11 cellular contexts compared by ENCODE assay signal in genomic region chr22:49657974-49658550, GRCh38.
DNase-seq lines count a peak whose midpoint lies in the region; ATAC-seq lines count a peak whose summit lies in the region.
"Had no signal": no experiment of that assay in that cellular context is flagged by ENCODE, and none has a peak within 500 bp of the region (broad histone marks: within the 10 kb centered on the region; RNA-seq: fewer than 3 reads in every experiment).

No MANE protein-coding gene starts in this region.

- peak overlapping the region in 10 of 11 experiments; percentile 16 to 85 (median 70); a peak in 19 of 22 replicates for H3K27ac ChIP-seq in BLaER1 treated with 17β-estradiol and CSF1 and Interleukin-3, amounts not matched to agents 10 nM and 100 nM
- peak overlapping the region; percentile 62 for H3K27ac ChIP-seq in caudate nucleus (ENCODE audit: low read depth, low read length)
- H3K27ac ChIP-seq: epithelial cell of prostate had no signal

- H3K27ac Mint-ChIP-seq in IgD-negative memory B cell = peak overlapping the region in 2 of 3 donors; percentile 63 to 74
- peak overlapping the region; percentile 81 to 86 for H3K27ac Mint-ChIP-seq in natural killer cell treated with Interleukin-12 subunit alpha and Interleukin-12 subunit beta and Interleukin-15 and Interleukin-18, amount 100 ng/mL, for 72 hours

- no peak for ATAC-seq in natural killer cell treated with Interleukin-12 subunit alpha and Interleukin-12 subunit beta and Interleukin-15 and Interleukin-18, amount 100 ng/mL, for 72 hours

- H3K4me3 ChIP-seq in BLaER1 treated with 17β-estradiol and CSF1 and Interleukin-3, amounts not matched to agents 10 nM and 100 nM = peak overlapping the region in 9 of 10 experiments; percentile 65 to 82 (median 77); a peak in 17 of 20 replicates
- H3K4me3 ChIP-seq in MG63 = no peak overlapping the region

- peak overlapping the region; percentile 93 to 100 (median 99) for H3K4me2 ChIP-seq in BLaER1 treated with 17β-estradiol and CSF1 and Interleukin-3, amounts not matched to agents 10 nM and 100 nM

- no peaks in the 10 kb centered on the region for H3K9me3 Mint-ChIP-seq in IgD-negative memory B cell
- no peaks in the 10 kb centered on the region for H3K9me3 Mint-ChIP-seq in natural killer cell treated with Interleukin-12 subunit alpha and Interleukin-12 subunit beta and Interleukin-15 and Interleukin-18, amount 100 ng/mL, for 72 hours

- H3K9ac ChIP-seq in BLaER1 treated with 17β-estradiol and CSF1 and Interleukin-3, amounts not matched to agents 10 nM and 100 nM = peak overlapping the region in 7 of 11 experiments; percentile 26 to 81 (median 76); a peak in 14 of 22 replicates

- H4K20me1 ChIP-seq in BLaER1 treated with 17β-estradiol and CSF1 and Interleukin-3, amounts not matched to agents 10 nM and 100 nM = peaks cover 0 to 35% (median 0%) of the 10 kb centered on the region in 11 experiments; a peak in 5 of 22 replicates

- H3K4me1 ChIP-seq in BLaER1 treated with 17β-estradiol and CSF1 and Interleukin-3, amounts not matched to agents 10 nM and 100 nM = peaks cover 45 to 91% (median 81%) of the 10 kb centered on the region in 10 experiments
- H3K4me1 ChIP-seq: adrenal gland had no signal

- peak overlapping the region; percentile 94 to 99 (median 97) for H3K4me3 Mint-ChIP-seq in IgD-negative memory B cell
- peak overlapping the region; percentile 99 for H3K4me3 Mint-ChIP-seq in natural killer cell treated with Interleukin-12 subunit alpha and Interleukin-12 subunit beta and Interleukin-15 and Interleukin-18, amount 100 ng/mL, for 72 hours

- H3K4me1 Mint-ChIP-seq in IgD-negative memory B cell = peaks cover 5 to 23% (median 16%) of the 10 kb centered on the region in 3 donors
- H3K4me1 Mint-ChIP-seq in natural killer cell treated with Interleukin-12 subunit alpha and Interleukin-12 subunit beta and Interleukin-15 and Interleukin-18, amount 100 ng/mL, for 72 hours (ENCODE audit: low read depth in 2 of 2) = peaks cover 17 to 31% of the 10 kb centered on the region in 2 donors

- H3K27me3 Mint-ChIP-seq in IgD-negative memory B cell = peaks cover 3% of the 10 kb centered on the region
- H3K27me3 Mint-ChIP-seq in natural killer cell treated with Interleukin-12 subunit alpha and Interleukin-12 subunit beta and Interleukin-15 and Interleukin-18, amount 100 ng/mL, for 72 hours = no peaks in the 10 kb centered on the region

- DNase-seq in caudate nucleus (lab: John Stamatoyannopoulos, UW) = no peak
- DNase-seq in natural killer cell treated with Interleukin-12 subunit alpha and Interleukin-12 subunit beta and Interleukin-15 and Interleukin-18, amount 100 ng/mL, for 72 hours (ENCODE audit: low spot score) = peak; percentile 55
- no peak for DNase-seq in RPMI8226
- no peak for DNase-seq in OCI-M1 (lab: John Stamatoyannopoulos, UW)
- DNase-seq in NCI-H748 (lab: John Stamatoyannopoulos, UW; ENCODE audit: unreplicated experiment) = no peak
- no peak for DNase-seq in MG63
- DNase-seq: NCI-H1694 had no signal

- H3K36me3 ChIP-seq in BLaER1 treated with 17β-estradiol and CSF1 and Interleukin-3, amounts not matched to agents 10 nM and 100 nM = peaks cover 0 to 35% (median 26%) of the 10 kb centered on the region in 11 experiments; a peak in 20 of 22 replicates
- no peaks in the 10 kb centered on the region for H3K36me3 ChIP-seq in MG63
- H3K36me3 ChIP-seq: adrenal gland had no signal

- no peaks in the 10 kb centered on the region for H3K27me3 ChIP-seq in BLaER1 treated with 17β-estradiol and CSF1 and Interleukin-3, amounts not matched to agents 10 nM and 100 nM
- H3K27me3 ChIP-seq in MG63 = peaks cover 27% of the 10 kb centered on the region

- H3K9me3 ChIP-seq in BLaER1 treated with 17β-estradiol and CSF1 and Interleukin-3, amounts not matched to agents 10 nM and 100 nM (replicated peaks in 1 of 11) = peaks cover 0 to 9% (median 0%) of the 10 kb centered on the region in 11 experiments; a peak in 6 of 22 replicates
- H3K9me3 ChIP-seq in MG63 = no peaks in the 10 kb centered on the region
- H3K9me3 ChIP-seq: adrenal gland had no signal

- no peaks in the 10 kb centered on the region for H3K36me3 Mint-ChIP-seq in IgD-negative memory B cell
- peaks cover 9% of the 10 kb centered on the region for H3K36me3 Mint-ChIP-seq in natural killer cell treated with Interleukin-12 subunit alpha and Interleukin-12 subunit beta and Interleukin-15 and Interleukin-18, amount 100 ng/mL, for 72 hours
